ENCODE assay signal across 15 cellular contexts in genomic region chr2:234764378-234764777, GRCh38.
DNase-seq lines count a peak whose midpoint lies in the region; ATAC-seq and TF ChIP-seq lines count a peak whose summit lies in the region.
"Had no signal": no experiment of that assay in that cellular context is flagged by ENCODE, and none has a peak within 500 bp of the region (broad histone marks: within the 10 kb centered on the region; RNA-seq: fewer than 3 reads in every experiment).

No MANE protein-coding gene starts in this region.

- H3K36me3 ChIP-seq in GM23338 (ENCODE audit: insufficient read depth) (0 out of 2 replicates have a peak, but pooled peaks cover 8% of the 10 kb centered on the region), kidney epithelial cell (ENCODE audit: control insufficient read depth, insufficient read depth, low read length) (no peaks in the 10 kb centered on the region), left ventricle myocardium inferior (no peaks in the 10 kb centered on the region)

- H3F3A ChIP-seq in GM23338 (replicated peaks; ENCODE audit: low read depth) = no peaks in the 10 kb centered on the region

- H3K9me2 ChIP-seq in GM23338 (ENCODE audit: insufficient read depth) = peaks cover 6% of the 10 kb centered on the region; the same call in 1 of the 2 replicates

- H3K9me3 ChIP-seq in left ventricle myocardium inferior (replicated peaks) = peaks cover 10% of the 10 kb centered on the region

- DNase-seq in GM23338 (ENCODE audit: low spot score) = no peak
- peak; percentile 5 for DNase-seq in NCI-H226
- peak; percentile 9 for DNase-seq in kidney epithelial cell (ENCODE audit: low read depth)
- no peak for DNase-seq in activated CD4-positive, alpha-beta T cell treated with anti-CD3 and anti-CD28 coated beads for 36 hours
- DNase-seq in left ventricle myocardium inferior = no peak
- DNase-seq: CD8-positive, alpha-beta T cell; COR-L47; DMS153; GF-D8; HCEC 1CT; HFFc6 had no signal

- H3K4me2 ChIP-seq in GM23338 = no peak overlapping the region
- H3K4me2 ChIP-seq: A549 had no signal

- H3K4me3 ChIP-seq in GM23338 = no peak overlapping the region
- no peak overlapping the region for H3K4me3 ChIP-seq in kidney epithelial cell (ENCODE audit: low read depth, low read length)
- H3K4me3 ChIP-seq in left ventricle myocardium inferior = no peak overlapping the region
- H3K4me3 ChIP-seq: A549 had no signal

- no peaks in the 10 kb centered on the region for H3K79me2 ChIP-seq in GM23338 (replicated peaks; ENCODE audit: insufficient read depth)

- no peaks in the 10 kb centered on the region for H3K36me3 Mint-ChIP-seq in GM23338 (ENCODE audit: low read depth)
- no peaks in the 10 kb centered on the region for H3K36me3 Mint-ChIP-seq in activated CD4-positive, alpha-beta T cell treated with anti-CD3 and anti-CD28 coated beads for 36 hours (ENCODE audit: low read depth)
- H3K36me3 Mint-ChIP-seq: CD14-positive monocyte; CD8-positive, alpha-beta T cell had no signal

- H4K20me1 ChIP-seq in GM23338 (replicated peaks; ENCODE audit: insufficient read depth) = no peaks in the 10 kb centered on the region

- H3K4me3 Mint-ChIP-seq in GM23338 = no peak overlapping the region
- no peak overlapping the region for H3K4me3 Mint-ChIP-seq in activated CD4-positive, alpha-beta T cell treated with anti-CD3 and anti-CD28 coated beads for 36 hours
- H3K4me3 Mint-ChIP-seq: CD14-positive monocyte; CD8-positive, alpha-beta T cell; HFFc6; IgD-negative memory B cell had no signal

- H3K4me1 ChIP-seq in GM23338 (ENCODE audit: insufficient read depth) (peaks cover 5% of the 10 kb centered on the region; the same call in 1 of the 2 replicates), left ventricle myocardium inferior (no peaks in the 10 kb centered on the region)

- peaks cover 12% of the 10 kb centered on the region; the same call in 2 of the 3 replicates for H3K9me3 Mint-ChIP-seq in GM23338
- no peaks in the 10 kb centered on the region for H3K9me3 Mint-ChIP-seq in activated CD4-positive, alpha-beta T cell treated with anti-CD3 and anti-CD28 coated beads for 36 hours (ENCODE audit: low read depth)

- H3K27ac Mint-ChIP-seq in GM23338 = no peak overlapping the region
- H3K27ac Mint-ChIP-seq in activated CD4-positive, alpha-beta T cell treated with anti-CD3 and anti-CD28 coated beads for 36 hours = no peak overlapping the region
- H3K27ac Mint-ChIP-seq: CD14-positive monocyte; CD8-positive, alpha-beta T cell; HFFc6; IgD-negative memory B cell had no signal

- H3K4me1 Mint-ChIP-seq in GM23338 = peaks cover 5% of the 10 kb centered on the region; the same call in 2 of the 3 replicates
- H3K4me1 Mint-ChIP-seq in activated CD4-positive, alpha-beta T cell treated with anti-CD3 and anti-CD28 coated beads for 36 hours = no peaks in the 10 kb centered on the region
- H3K4me1 Mint-ChIP-seq: CD14-positive monocyte had no signal

- no peak overlapping the region for H3K27ac ChIP-seq in GM23338 (ENCODE audit: low read depth)
- H3K27ac ChIP-seq in left ventricle myocardium inferior (replicated peaks) = no peak overlapping the region

- H2AFZ ChIP-seq in GM23338 = 0 out of 2 replicates have a peak overlapping the region, but pooled peaks have one; percentile 32

- no peak for ATAC-seq in GM23338
- no peak for ATAC-seq in activated CD4-positive, alpha-beta T cell treated with anti-CD3 and anti-CD28 coated beads for 36 hours
- no peak for ATAC-seq in HG02588 (IDR thresholded peaks at IDR 0.05; ENCODE audit: unreplicated experiment)
- ATAC-seq: A549; CD8-positive, alpha-beta T cell had no signal

- CTCF ChIA-PET in activated CD4-positive, alpha-beta T cell treated with anti-CD3 and anti-CD28 coated beads for 36 hours (lab: Charles Lee) = no interaction called here

- POLR2A ChIA-PET in activated CD4-positive, alpha-beta T cell treated with anti-CD3 and anti-CD28 coated beads for 36 hours (lab: Charles Lee) = no interaction called here

- H3K27me3 Mint-ChIP-seq in GM23338 (ENCODE audit: insufficient read depth, low read depth, poor library complexity) = peaks cover 7% of the 10 kb centered on the region
- H3K27me3 Mint-ChIP-seq in activated CD4-positive, alpha-beta T cell treated with anti-CD3 and anti-CD28 coated beads for 36 hours = peaks cover 5% of the 10 kb centered on the region

- TF ChIP-seq CTCF in GM23338 (conservative IDR thresholded peaks at IDR 0.05; ENCODE audit: low read depth in 2 of 2) (no peak), kidney epithelial cell (IDR thresholded peaks at IDR 0.05; ENCODE audit: insufficient read depth, low read length, poor library complexity, severe bottlenecking) (no peak), left ventricle myocardium inferior (IDR thresholded peaks at IDR 0.05; ENCODE audit: borderline replicate concordance) (no peak)

- intact Hi-C loops in activated CD4-positive, alpha-beta T cell treated with anti-CD3 and anti-CD28 coated beads for 36 hours (cut with DNase I, micrococcal nuclease) = no loop called here
- intact Hi-C loops in left ventricle myocardium inferior (cut with micrococcal nuclease) = no loop called here

- H3K27me3 ChIP-seq in GM23338 (ENCODE audit: insufficient read depth) (no peaks in the 10 kb centered on the region), kidney epithelial cell (ENCODE audit: control insufficient read depth, insufficient read depth, low read length) (no peaks in the 10 kb centered on the region), left ventricle myocardium inferior (ENCODE audit: low read depth) (peaks cover 5% of the 10 kb centered on the region)

TF ChIP-seq in GM23338, 12 proteins besides CTCF, POLR2A, EP300 and RAD21 (continues in another document):
- TF ChIP-seq CREB1 (CRISPR knock-in tag; IDR thresholded peaks at IDR 0.05; ENCODE audit: low read depth) = no peak
- no peak for TF ChIP-seq ZNF331 (CRISPR knock-in tag; IDR thresholded peaks at IDR 0.05; ENCODE audit: low read depth)
- TF ChIP-seq ZNF114 (CRISPR knock-in tag; IDR thresholded peaks at IDR 0.05) = no peak
- TF ChIP-seq POLR2AphosphoS5 (IDR thresholded peaks at IDR 0.05; ENCODE audit: low read depth) = no peak
- TF ChIP-seq NANOG (IDR thresholded peaks at IDR 0.05; ENCODE audit: borderline replicate concordance) = no peak
- no peak for TF ChIP-seq EZH2phosphoT487 (IDR thresholded peaks at IDR 0.05; ENCODE audit: unreplicated experiment)
- TF ChIP-seq ZNF462 (CRISPR knock-in tag; IDR thresholded peaks at IDR 0.05) = no peak

Comparison
In these comparisons a context has a peak if more than half of its experiments do, and no peak if none do; other contexts are left out.
1. DNase-seq: peak in NCI-H226 (single experiment) and kidney epithelial cell (single experiment); none in GM23338 (single experiment), activated CD4-positive, alpha-beta T cell treated with anti-CD3 and anti-CD28 coated beads for 36 hours (single experiment) and left ventricle myocardium inferior (single experiment).